In the genomic region with DNA sequence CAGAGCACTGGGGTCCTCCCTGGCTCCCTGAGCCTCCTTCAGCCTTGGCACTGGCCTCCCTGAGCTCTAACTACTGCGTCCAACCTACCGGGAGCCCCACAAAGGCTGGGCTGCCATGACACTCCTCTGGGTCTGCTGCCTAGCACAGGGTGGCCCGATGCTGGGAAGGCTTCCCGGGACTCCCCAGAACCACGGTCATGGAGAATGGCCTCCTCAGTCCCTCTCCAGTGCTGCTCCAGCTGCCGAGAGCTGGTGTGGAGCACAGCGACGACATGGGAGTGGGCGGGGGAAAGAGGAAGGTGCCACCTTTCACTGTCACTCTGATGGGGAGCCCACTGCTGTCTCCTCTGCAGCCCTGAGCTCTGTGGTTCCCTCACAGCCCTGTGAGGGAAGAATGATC, we compare ENCODE assay signal across 17 cellular contexts.
A peak's percentile ranks its signal among the peaks of the same experiment; 100 is the strongest.
DNase-seq lines count a peak whose midpoint lies in the region; ATAC-seq and TF ChIP-seq lines count a peak whose summit lies in the region.
"Had no signal": no experiment of that assay in that cellular context is flagged by ENCODE, and none has a peak within 500 bp of the region (broad histone marks: within the 10 kb centered on the region; RNA-seq: fewer than 3 reads in every experiment).

No MANE protein-coding gene starts in this region.

- no peak overlapping the region for H3K18ac ChIP-seq in H9 (ENCODE audit: insufficient read length, low read depth, low read length)

- H2AK5ac ChIP-seq in H9 (ENCODE audit: insufficient read length, low read length): no peak overlapping the region

- H2BK12ac ChIP-seq in H9 (ENCODE audit: insufficient read length, low read depth, low read length): no peak overlapping the region

- H3K4ac ChIP-seq in H9 (ENCODE audit: low read depth, low read length): no peak overlapping the region

- H3K79me1 ChIP-seq in H9 (ENCODE audit: insufficient read depth, low read depth, low read length, poor library complexity, severe bottlenecking): no peaks in the 10 kb centered on the region

- no peak overlapping the region for H3K27ac ChIP-seq in H9 (ENCODE audit: insufficient read length, low read depth, low read length)

- no peak overlapping the region for H4K5ac ChIP-seq in H9 (ENCODE audit: insufficient read length, low read depth, low read length)

- no peaks in the 10 kb centered on the region for H3K27me3 ChIP-seq in H9 (ENCODE audit: insufficient read depth, low read length)
- H3K27me3 ChIP-seq: BE2C had no signal

- H3K27me3 Mint-ChIP-seq in H9 (ENCODE audit: low read depth) (no peaks in the 10 kb centered on the region; the same call in 1 of the 2 replicates), osteocyte (ENCODE audit: unreplicated experiment) (peaks cover 3% of the 10 kb centered on the region)
- H3K27me3 Mint-ChIP-seq: IgD-negative memory B cell had no signal

- no peaks in the 10 kb centered on the region for H3K9me3 Mint-ChIP-seq in H9
- no peaks in the 10 kb centered on the region for H3K9me3 Mint-ChIP-seq in osteocyte (ENCODE audit: unreplicated experiment)
- H3K9me3 Mint-ChIP-seq: CD8-positive, alpha-beta T cell; GM23338; IgD-negative memory B cell had no signal

- no CpG with 5 or more reads among the region's 9 CpGs for WGBS in H9 (ENCODE audit: extremely low coverage, insufficient read length, low lambda C conversion rate)

- H3K27ac Mint-ChIP-seq in H9: peak overlapping the region in 1 of 3 experiments; percentile 82; a peak in 1 of 7 replicates
- H3K27ac Mint-ChIP-seq in osteocyte (ENCODE audit: unreplicated experiment): no peak overlapping the region
- H3K27ac Mint-ChIP-seq: CD8-positive, alpha-beta T cell; GM23338; HFFc6; IgD-negative memory B cell had no signal

- no peak overlapping the region for H3K56ac ChIP-seq in H9 (ENCODE audit: insufficient read length, low read depth, low read length)

- no peak for TF ChIP-seq CTCF in H9 (conservative IDR thresholded peaks at IDR 0.05)
- no peak for TF ChIP-seq CTCF in osteocyte (IDR thresholded peaks at IDR 0.05)

- H3K4me1 Mint-ChIP-seq in H9: peaks cover 0 to 6% of the 10 kb centered on the region in 2 experiments; a peak in 1 of 4 replicates
- H3K4me1 Mint-ChIP-seq in osteocyte (ENCODE audit: unreplicated experiment): peaks cover 4% of the 10 kb centered on the region
- H3K4me1 Mint-ChIP-seq: GM23338, IgD-negative memory B cell had no signal

- ATAC-seq in HG03460 (IDR thresholded peaks at IDR 0.05; ENCODE audit: unreplicated experiment): no peak
- ATAC-seq: CD8-positive, alpha-beta T cell; GM23338 had no signal

- H4K8ac ChIP-seq in H9 (replicated peaks; ENCODE audit: insufficient read length, low read depth, low read length): no peak overlapping the region

- no peak overlapping the region for H3K4me3 Mint-ChIP-seq in H9
- no peak overlapping the region for H3K4me3 Mint-ChIP-seq in osteocyte (ENCODE audit: unreplicated experiment)
- H3K4me3 Mint-ChIP-seq: CD8-positive, alpha-beta T cell; GM23338; HFFc6; IgD-negative memory B cell had no signal

- no peak overlapping the region for H2BK15ac ChIP-seq in H9 (ENCODE audit: low read depth, low read length)

- no peak overlapping the region for H3T11ph ChIP-seq in H9 (ENCODE audit: low read length)

- H3K14ac ChIP-seq in H9 (ENCODE audit: insufficient read depth, low read length): peak overlapping the region; percentile 31; the same call in 1 of the 2 replicates

- H4K91ac ChIP-seq in H9 (ENCODE audit: insufficient read length, low read depth, low read length): no peak overlapping the region

- H2BK120ac ChIP-seq in H9 (ENCODE audit: low read depth, low read length, poor library complexity, severe bottlenecking): no peak overlapping the region

- H3K36me3 Mint-ChIP-seq in H9 (ENCODE audit: insufficient read depth in 1 of 3, low read depth in 3 of 3) (no peaks in the 10 kb centered on the region), osteocyte (ENCODE audit: unreplicated experiment) (no peaks in the 10 kb centered on the region)
- H3K36me3 Mint-ChIP-seq: CD8-positive, alpha-beta T cell; IgD-negative memory B cell had no signal

- no peak overlapping the region for H3K23ac ChIP-seq in H9 (ENCODE audit: insufficient read length, low read depth, low read length)

- no peaks in the 10 kb centered on the region for H3K4me1 ChIP-seq in H9 (ENCODE audit: insufficient read depth, low read length)
- H3K4me1 ChIP-seq: BE2C had no signal

- no peaks in the 10 kb centered on the region for H3K79me2 ChIP-seq in H9 (ENCODE audit: insufficient read depth, low read length)

- H3K23me2 ChIP-seq in H9 (ENCODE audit: insufficient read length, low read depth, low read length, poor library complexity, severe bottlenecking): no peaks in the 10 kb centered on the region

- H3K9ac ChIP-seq in H9 (ENCODE audit: extremely low read depth, insufficient read length, low read length): no peak overlapping the region

- DNase-seq in CD1c-positive myeloid dendritic cell (ENCODE audit: extremely low spot score) (peak; percentile 59), H9 (no peak), islet precursor cell (peak; percentile 38), osteocyte (ENCODE audit: extremely low spot score, unreplicated experiment) (peak; percentile 76), NCI-H187 treated with DMSO at 0.1 percent for 48 hours (lab: John Stamatoyannopoulos, UW) (no peak), cortex of kidney (lab: John Stamatoyannopoulos, UW) (no peak), NCI-H1417 treated with DMSO at 0.1 percent for 48 hours (lab: John Stamatoyannopoulos, UW) (no peak)
- DNase-seq: BE2C, GF-D8, HFFc6, NCI-H1436, NCI-H345, NCI-H526 treated with DMSO at 0.1 percent for 48 hours had no signal

- no peak overlapping the region for H2AFZ ChIP-seq in H9 (ENCODE audit: low read length)
- H2AFZ ChIP-seq: GM23338 had no signal

- H3K4me2 ChIP-seq in H9 (ENCODE audit: insufficient read depth, insufficient read length, low read length): no peak overlapping the region
- H3K4me2 ChIP-seq: GM23338 had no signal

- H3K9me3 ChIP-seq in H9 (ENCODE audit: control insufficient read depth, low read depth, low read length): no peaks in the 10 kb centered on the region
- H3K9me3 ChIP-seq: BE2C had no signal

- no peak overlapping the region for H2BK20ac ChIP-seq in H9 (ENCODE audit: low read depth, low read length, poor library complexity, severe bottlenecking)

- H2BK5ac ChIP-seq in H9 (ENCODE audit: insufficient read length, low read length): no peak overlapping the region

- no peaks in the 10 kb centered on the region for H4K20me1 ChIP-seq in H9 (ENCODE audit: control insufficient read depth, insufficient read depth, insufficient read length)

Comparison
In these comparisons a context has a peak if more than half of its experiments do, and no peak if none do; other contexts are left out.
1. DNase-seq: peak in CD1c-positive myeloid dendritic cell (single experiment), islet precursor cell (single experiment) and osteocyte (single experiment); none in H9 (single experiment), NCI-H187 treated with DMSO at 0.1 percent for 48 hours (single experiment), cortex of kidney (single experiment) and NCI-H1417 treated with DMSO at 0.1 percent for 48 hours (single experiment).